8 cellular contexts compared by ENCODE assay signal in genomic region chr9:89179535-89179919, GRCh38. TPM values are rescaled to one million over a fixed set of nuclear protein-coding genes. Genes with fewer than 3 reads are reported as not detected.
A peak's percentile ranks its signal among the peaks of the same experiment; 100 is the strongest.
DNase-seq lines count a peak whose midpoint lies in the region; ATAC-seq and TF ChIP-seq lines count a peak whose summit lies in the region.

No MANE protein-coding gene starts in this region.

- H3K14ac ChIP-seq in neuronal stem cell (ENCODE audit: low read length) = no peak overlapping the region

- no peak overlapping the region for H2BK120ac ChIP-seq in neuronal stem cell (ENCODE audit: low read depth, low read length)

- DNase-seq in ELF-1 (ENCODE audit: low read depth, low spot score) = peak; percentile 32
- DNase-seq in Panc1 (ENCODE audit: low read depth, low spot score) = no peak
- DNase-seq in neuronal stem cell (ENCODE audit: low spot score) = no peak
- DNase-seq in NCI-H187 treated with DMSO at 0.1 percent for 48 hours (lab: John Stamatoyannopoulos, UW) = no peak
- no peak for DNase-seq in stimulated activated CD4-positive, alpha-beta T cell treated with anti-CD3 and anti-CD28 coated beads, Interleukin-2, amount 100 ng/mL, for 24 hours

- no peaks in the 10 kb centered on the region for H3K27me3 ChIP-seq in Panc1 (ENCODE audit: control insufficient read depth, insufficient read depth, low read length)
- H3K27me3 ChIP-seq in esophagus (ENCODE audit: control insufficient read depth in 1 of 2, insufficient read depth in 2 of 2, low read length in 2 of 2) = peaks cover 0 to 13% of the 10 kb centered on the region in 2 donors
- H3K27me3 ChIP-seq in neuronal stem cell (ENCODE audit: control insufficient read depth in 3 of 3, insufficient read depth in 3 of 3, low read depth in 1 of 3, low read length in 3 of 3) = peaks cover 0 to 5% (median 0%) of the 10 kb centered on the region in 3 experiments

- peak overlapping the region; percentile 88 for H3K18ac ChIP-seq in neuronal stem cell (ENCODE audit: low read length)

- 13 to 19% methylated on average over 6 of the region's 6 CpGs for WGBS in esophagus, 2 donors
- WGBS in neuronal stem cell (ENCODE audit: extremely low coverage in 2 of 2, insufficient read length in 2 of 2, insufficient replicate concordance in 1 of 2), 2 donors = no CpG with 5 or more reads among the region's 6 CpGs

- H3K36me3 ChIP-seq in Panc1 (ENCODE audit: control insufficient read depth, insufficient read depth, low read length) = no peaks in the 10 kb centered on the region
- H3K36me3 ChIP-seq in esophagus (ENCODE audit: control insufficient read depth in 2 of 2, insufficient read depth in 2 of 2, low read length in 1 of 2) = no peaks in the 10 kb centered on the region
- peaks cover 0 to 5% of the 10 kb centered on the region in 2 donors for H3K36me3 ChIP-seq in neuronal stem cell (replicated peaks in 1 of 2; ENCODE audit: control insufficient read depth in 2 of 2, insufficient read depth in 2 of 2, low read length in 2 of 2)

- no peak overlapping the region for H4K8ac ChIP-seq in neuronal stem cell (ENCODE audit: low read depth, low read length)

- H3K4me3 ChIP-seq in Panc1 (ENCODE audit: low read depth in 2 of 2, low read length in 2 of 2) (peak overlapping the region; percentile 50 to 61), esophagus (ENCODE audit: low read depth in 1 of 2, low read length in 2 of 2) (peak overlapping the region; percentile 19 to 40), neuronal stem cell (ENCODE audit: low read length in 2 of 2) (peak overlapping the region; percentile 69 to 78)

- ATAC-seq in Panc1 (peak; percentile 10), HG03439 (IDR thresholded peaks at IDR 0.05; ENCODE audit: unreplicated experiment) (no peak), GM21515 (IDR thresholded peaks at IDR 0.05; ENCODE audit: unreplicated experiment) (no peak)

- peak overlapping the region; percentile 40 for H2BK5ac ChIP-seq in neuronal stem cell (ENCODE audit: low read length)

- no peaks in the 10 kb centered on the region for H3K9me3 ChIP-seq in Panc1 (ENCODE audit: control insufficient read depth, insufficient read depth, low read depth, low read length)
- H3K9me3 ChIP-seq in esophagus (ENCODE audit: control insufficient read depth in 2 of 2, insufficient read depth in 1 of 2, low read depth in 1 of 2, low read length in 1 of 2) = peaks cover 0 to 3% of the 10 kb centered on the region in 2 donors
- H3K9me3 ChIP-seq in neuronal stem cell (replicated peaks in 1 of 2; ENCODE audit: control insufficient read depth in 2 of 2, insufficient read depth in 1 of 2, low read depth in 1 of 2, low read length in 2 of 2) = no peaks in the 10 kb centered on the region

- H3K4ac ChIP-seq in neuronal stem cell (ENCODE audit: low read length) = no peak overlapping the region

- H2BK12ac ChIP-seq in neuronal stem cell (ENCODE audit: low read length) = no peak overlapping the region

- H2BK15ac ChIP-seq in neuronal stem cell (ENCODE audit: low read length) = no peak overlapping the region

- BruUV-seq in Panc1 (replicated peaks; lab: Mats Ljungman, UMichigan) = no TSS peak

- intact Hi-C loops in Panc1 (cut with micrococcal nuclease; ENCODE audit: unreplicated experiment) = no loop called here

- H3K4me2 ChIP-seq in neuronal stem cell (ENCODE audit: insufficient read depth, low read length, poor library complexity, severe bottlenecking) = peak overlapping the region; percentile 28

- peak overlapping the region; percentile 1 for H2AK5ac ChIP-seq in neuronal stem cell (ENCODE audit: low read depth, low read length)

- no peak overlapping the region for H4K91ac ChIP-seq in neuronal stem cell (ENCODE audit: low read depth, low read length, poor library complexity)

- no peak overlapping the region for H3K9ac ChIP-seq in neuronal stem cell (ENCODE audit: low read depth, low read length, poor library complexity)

- CTCF ChIA-PET in Panc1 (lab: Charles Lee) = interaction anchor here (0.7 kb wide), 1 partner anchor 99 kb away, joined by 3 read pairs; no protein-coding TSS in a partner anchor

- no peak overlapping the region for H3K23ac ChIP-seq in neuronal stem cell (ENCODE audit: low read depth, low read length, poor library complexity)

- TF ChIP-seq CTCF in Panc1 (IDR thresholded peaks at IDR 0.05) = no peak

- POLR2A ChIA-PET in Panc1 (lab: Charles Lee) = no interaction called here

- H3K4me1 ChIP-seq in Panc1 (ENCODE audit: control insufficient read depth, insufficient read depth, low read length) (peaks cover 8% of the 10 kb centered on the region), esophagus (ENCODE audit: control insufficient read depth in 2 of 2, insufficient read depth in 2 of 2, low read length in 1 of 2) (peaks cover 6 to 10% of the 10 kb centered on the region in 2 donors), neuronal stem cell (ENCODE audit: control insufficient read depth in 2 of 2, insufficient read depth in 1 of 2, low read depth in 1 of 2, low read length in 2 of 2) (peaks cover 15 to 21% of the 10 kb centered on the region in 2 donors)

- H3K27ac ChIP-seq in Panc1 (ENCODE audit: low read length) (peak overlapping the region; percentile 94), esophagus (ENCODE audit: low read depth in 2 of 2, low read length in 1 of 2) (peak overlapping the region; percentile 75 to 79), neuronal stem cell (replicated peaks; ENCODE audit: low read length) (peak overlapping the region; percentile 94)

- peak overlapping the region; percentile 71 for H2AFZ ChIP-seq in neuronal stem cell (ENCODE audit: low read length)

- in situ Hi-C loops in Panc1 (cut with HindIII; ENCODE audit: low pct_unique_long_range_greater_than_20kb, low sequenced_read_pairs) = no loop called here

- no peaks in the 10 kb centered on the region for H3K79me1 ChIP-seq in neuronal stem cell (ENCODE audit: low read depth, low read length)

RNA-seq across cellular contexts. Expression of gene SHC3, which starts 0.9 kb away (rescaled TPM):
- total RNA-seq in Panc1 (2021; ENCODE audit: unreplicated experiment) = 1.7 TPM
- polyA plus RNA-seq in Panc1 (2012; ENCODE audit: insufficient read length) = 1.2 TPM
- polyA plus RNA-seq in esophagus = under 1 TPM; 0.19 to 0.35 TPM
- polyA plus RNA-seq in neuronal stem cell (2013, experiment 1 of 2) = 6.9 TPM
- 7.0 TPM for polyA plus RNA-seq in neuronal stem cell (2013, experiment 2 of 2)
